In genomic region chrX:49237060-49237459, GRCh38 we compare ENCODE assay signal across 1 cellular context.
A peak's percentile ranks its signal among the peaks of the same experiment; 100 is the strongest.
TF ChIP-seq lines count a peak whose summit lies in the region.

No MANE protein-coding gene starts in this region.

TF ChIP-seq in K562, 482 proteins besides CTCF, POLR2A, EP300 and RAD21:
- TF ChIP-seq SPI1 (IDR thresholded peaks at IDR 0.05; ENCODE audit: borderline replicate concordance, low read depth, low read length) (0 out of 2 replicates have a peak, but pooled peaks have one; percentile 9), RBFOX2 (IDR thresholded peaks at IDR 0.05; ENCODE audit: low read depth, low read length) (peak; percentile 53; the same call in 1 of the 2 replicates), POLR2B (IDR thresholded peaks at IDR 0.05; ENCODE audit: low read depth, partially characterized antibody) (no peak), POLR2G (IDR thresholded peaks at IDR 0.05; ENCODE audit: low read depth, low read length) (peak; percentile 27; the same call in 1 of the 2 replicates), ZNF316 (IDR thresholded peaks at IDR 0.05) (no peak), CEBPG (CRISPR knock-in tag; IDR thresholded peaks at IDR 0.05) (peak; percentile 97), CEBPG (tag; conservative IDR thresholded peaks at IDR 0.05 in 1 of 2, IDR thresholded peaks at IDR 0.05 in 1 of 2) (peak in 1 of 2 experiments; percentile 69; a peak in 2 of 4 replicates)
